Comparison of ENCODE assay signal across 19 cellular contexts in the genomic region with DNA sequence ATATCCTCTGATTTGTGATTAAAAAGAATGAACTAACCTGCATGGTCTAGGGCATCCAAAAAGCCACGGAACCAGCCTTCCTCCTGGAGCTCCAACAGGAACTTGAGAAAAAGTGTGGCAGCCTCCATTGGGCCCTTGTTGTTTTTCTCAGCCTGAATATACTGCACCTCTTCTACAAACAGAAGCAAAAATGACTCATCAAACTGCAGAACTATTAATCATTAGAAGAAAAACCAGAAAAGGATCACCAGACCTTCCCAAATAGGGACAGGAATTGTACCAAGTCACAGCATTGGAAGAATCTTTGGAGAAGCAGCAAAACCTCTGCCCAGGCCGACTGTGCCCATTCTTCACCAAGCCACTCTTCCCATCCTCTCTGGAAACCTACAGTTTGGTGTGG. TPM values are rescaled to one million over a fixed set of nuclear protein-coding genes. Genes with fewer than 3 reads are reported as not detected.
DNase-seq lines count a peak whose midpoint lies in the region; ATAC-seq, FAIRE-seq and TF ChIP-seq lines count a peak whose summit lies in the region.
"Had no signal": no experiment of that assay in that cellular context is flagged by ENCODE, and none has a peak within 500 bp of the region (broad histone marks: within the 10 kb centered on the region; RNA-seq: fewer than 3 reads in every experiment).

No MANE protein-coding gene starts in this region.

- H3K27me3 Mint-ChIP-seq in astrocyte (ENCODE audit: low read depth, unreplicated experiment) (no peaks in the 10 kb centered on the region), GM23338 (ENCODE audit: insufficient read depth, low read depth, poor library complexity) (no peaks in the 10 kb centered on the region)
- H3K27me3 Mint-ChIP-seq: activated naive CD4-positive, alpha-beta T cell treated with anti-CD3 and anti-CD28 coated beads, Interleukin-2, amount 10 ng/mL, durations not matched to agents 7 days and 5 days; natural killer cell treated with Interleukin-12 subunit alpha and Interleukin-12 subunit beta and Interleukin-15 and Interleukin-18, amount 100 ng/mL, for 72 hours had no signal

- TF ChIP-seq CTCF in SK-N-SH (IDR thresholded peaks at IDR 0.05) (no peak), astrocyte (IDR thresholded peaks at IDR 0.05; ENCODE audit: insufficient read depth, low read depth, low read length) (no peak), foreskin fibroblast (IDR thresholded peaks at IDR 0.05; ENCODE audit: low read depth, low read length) (no peak), GM23338 (conservative IDR thresholded peaks at IDR 0.05; ENCODE audit: low read depth in 2 of 2) (no peak)

- H3F3A ChIP-seq in SK-N-SH (replicated peaks; ENCODE audit: insufficient read depth) (peaks cover 7% of the 10 kb centered on the region), GM23338 (replicated peaks; ENCODE audit: low read depth) (no peaks in the 10 kb centered on the region)

- no peak for TF ChIP-seq RAD21 in SK-N-SH (IDR thresholded peaks at IDR 0.05; ENCODE audit: low read length)

- H3K9me3 Mint-ChIP-seq in astrocyte (ENCODE audit: unreplicated experiment) (no peaks in the 10 kb centered on the region), GM23338 (0 out of 3 replicates have a peak, but pooled peaks cover 2% of the 10 kb centered on the region)
- H3K9me3 Mint-ChIP-seq: activated naive CD4-positive, alpha-beta T cell treated with anti-CD3 and anti-CD28 coated beads, Interleukin-2, amount 10 ng/mL, durations not matched to agents 7 days and 5 days; natural killer cell treated with Interleukin-12 subunit alpha and Interleukin-12 subunit beta and Interleukin-15 and Interleukin-18, amount 100 ng/mL, for 72 hours had no signal

- H3K27me3 ChIP-seq in SK-N-SH (ENCODE audit: insufficient read depth): no peaks in the 10 kb centered on the region
- no peaks in the 10 kb centered on the region for H3K27me3 ChIP-seq in astrocyte (ENCODE audit: insufficient read depth, low read length)
- H3K27me3 ChIP-seq in SJCRH30: no peaks in the 10 kb centered on the region
- no peaks in the 10 kb centered on the region for H3K27me3 ChIP-seq in GM23338 (ENCODE audit: insufficient read depth)
- H3K27me3 ChIP-seq: cardiac muscle cell had no signal

- H3K4me3 ChIP-seq in SK-N-SH (ENCODE audit: low read depth in 2 of 2, low read length in 1 of 2): no peak overlapping the region
- no peak overlapping the region for H3K4me3 ChIP-seq in astrocyte (ENCODE audit: insufficient read depth, low read depth, low read length)
- H3K4me3 ChIP-seq in foreskin fibroblast (ENCODE audit: low read depth in 1 of 2, low read length in 2 of 2): no peak overlapping the region
- H3K4me3 ChIP-seq in SJCRH30: no peak overlapping the region
- H3K4me3 ChIP-seq in GM23338: no peak overlapping the region
- H3K4me3 ChIP-seq: cardiac muscle cell, K562 had no signal

- CTCF ChIA-PET in SK-N-SH (lab: Yijun Ruan, JAX): interaction anchor here (0.5 kb wide), 1 partner anchor 56 kb away, joined by 3 read pairs; no protein-coding TSS in a partner anchor

- H2AFZ ChIP-seq in SK-N-SH (ENCODE audit: low read depth) (no peak overlapping the region), astrocyte (ENCODE audit: low read depth, low read length) (peak overlapping the region; percentile 0), GM23338 (no peak overlapping the region)

- H3K79me2 ChIP-seq in SK-N-SH (ENCODE audit: insufficient read depth) (no peaks in the 10 kb centered on the region), astrocyte (ENCODE audit: insufficient read depth, low read length) (no peaks in the 10 kb centered on the region), GM23338 (replicated peaks; ENCODE audit: insufficient read depth) (no peaks in the 10 kb centered on the region)

- no peak overlapping the region for H3K9ac ChIP-seq in SK-N-SH
- H3K9ac ChIP-seq in astrocyte (ENCODE audit: low read length): no peak overlapping the region

- 75% methylated on average over 2 of the region's 2 CpGs for WGBS in SK-N-SH (ENCODE audit: low lambda C conversion rate)

- H4K20me1 ChIP-seq in SK-N-SH (ENCODE audit: insufficient read depth): no peaks in the 10 kb centered on the region
- no peaks in the 10 kb centered on the region for H4K20me1 ChIP-seq in astrocyte (ENCODE audit: insufficient read depth, low read length)
- no peaks in the 10 kb centered on the region; the same call in 1 of the 2 replicates for H4K20me1 ChIP-seq in GM23338 (replicated peaks; ENCODE audit: insufficient read depth)

- no peak for TF ChIP-seq EP300 in SK-N-SH (IDR thresholded peaks at IDR 0.05; ENCODE audit: borderline replicate concordance in 1 of 2, low read depth in 1 of 2, low read length in 1 of 2)

- no peaks in the 10 kb centered on the region for H3K9me2 ChIP-seq in SK-N-SH
- H3K9me2 ChIP-seq in GM23338 (ENCODE audit: insufficient read depth): no peaks in the 10 kb centered on the region

- peak overlapping the region; percentile 6 for H3K4me3 Mint-ChIP-seq in astrocyte (ENCODE audit: unreplicated experiment)
- no peak overlapping the region for H3K4me3 Mint-ChIP-seq in GM23338
- H3K4me3 Mint-ChIP-seq: activated naive CD4-positive, alpha-beta T cell treated with anti-CD3 and anti-CD28 coated beads, Interleukin-2, amount 10 ng/mL, durations not matched to agents 7 days and 5 days; natural killer cell treated with Interleukin-12 subunit alpha and Interleukin-12 subunit beta and Interleukin-15 and Interleukin-18, amount 100 ng/mL, for 72 hours; WTC11 had no signal

- H3K4me2 ChIP-seq in SK-N-SH (no peak overlapping the region), astrocyte (ENCODE audit: low read length) (peak overlapping the region; percentile 46), GM23338 (no peak overlapping the region)

- H3K36me3 ChIP-seq in SK-N-SH (replicated peaks in 1 of 2; ENCODE audit: control insufficient read depth in 1 of 2, insufficient read depth in 2 of 2, low read length in 1 of 2) (peaks cover 0 to 19% of the 10 kb centered on the region in 2 experiments), astrocyte (ENCODE audit: insufficient read depth, low read length) (peaks cover 3% of the 10 kb centered on the region), SJCRH30 (no peaks in the 10 kb centered on the region), GM23338 (ENCODE audit: insufficient read depth) (peaks cover 9% of the 10 kb centered on the region; the same call in 1 of the 2 replicates)
- H3K36me3 ChIP-seq: cardiac muscle cell had no signal

- H3K4me1 Mint-ChIP-seq in astrocyte (ENCODE audit: low read depth, unreplicated experiment): peaks cover 47% of the 10 kb centered on the region
- H3K4me1 Mint-ChIP-seq in GM23338: peaks cover 9% of the 10 kb centered on the region; the same call in 2 of the 3 replicates
- H3K4me1 Mint-ChIP-seq: activated naive CD4-positive, alpha-beta T cell treated with anti-CD3 and anti-CD28 coated beads, Interleukin-2, amount 10 ng/mL, durations not matched to agents 7 days and 5 days had no signal

- H3K4me1 ChIP-seq in SK-N-SH (ENCODE audit: control insufficient read depth in 1 of 2, insufficient read depth in 2 of 2, low read depth in 1 of 2, low read length in 1 of 2) (0 out of 4 replicates have a peak, but pooled peaks cover 0 to 3% of the 10 kb centered on the region in 2 experiments), astrocyte (ENCODE audit: insufficient read depth, low read length) (no peaks in the 10 kb centered on the region), SJCRH30 (no peaks in the 10 kb centered on the region), GM23338 (ENCODE audit: insufficient read depth) (peaks cover 7% of the 10 kb centered on the region; the same call in 1 of the 2 replicates)
- H3K4me1 ChIP-seq: Caco-2 had no signal

- POLR2A ChIA-PET in SK-N-SH (lab: Yijun Ruan, JAX): no interaction called here

- ATAC-seq in SK-N-SH treated with all-trans-retinoic acid at 6 μM for 48 hours: no peak
- no peak for ATAC-seq in GM23338
- ATAC-seq: K562; natural killer cell treated with Interleukin-12 subunit alpha and Interleukin-12 subunit beta and Interleukin-15 and Interleukin-18, amount 100 ng/mL, for 72 hours; Panc1; WTC11 had no signal

- H3K9me3 ChIP-seq in SK-N-SH (no peaks in the 10 kb centered on the region), astrocyte (ENCODE audit: insufficient read depth, low read depth, low read length) (no peaks in the 10 kb centered on the region), SJCRH30 (replicated peaks) (no peaks in the 10 kb centered on the region)
- H3K9me3 ChIP-seq: Caco-2 had no signal

- no peak for DNase-seq in SK-N-SH
- peak; percentile 53 for DNase-seq in astrocyte (ENCODE audit: low read depth)
- DNase-seq in foreskin fibroblast: peak; percentile 11 to 44
- peak; percentile 35 for DNase-seq in urothelium cell line (ENCODE audit: low spot score)
- no peak for DNase-seq in cerebellum (ENCODE audit: low spot score)
- no peak for DNase-seq in SJCRH30
- DNase-seq in GM23338 (ENCODE audit: low spot score): no peak
- DNase-seq: activated naive CD4-positive, alpha-beta T cell treated with anti-CD3 and anti-CD28 coated beads, Interleukin-2, amount 10 ng/mL, durations not matched to agents 7 days and 5 days; Caco-2; NCI-H146; NCI-H510A treated with DMSO at 0.1 percent for 48 hours; stimulated activated CD4-positive, alpha-beta T cell treated with anti-CD3 and anti-CD28 coated beads, Interleukin-4, amount 100 ng/mL, for 4 hours had no signal

- H3K27ac ChIP-seq in SK-N-SH (ENCODE audit: low read depth in 2 of 2, low read length in 1 of 2) (no peak overlapping the region), astrocyte (ENCODE audit: low read depth, low read length) (peak overlapping the region; percentile 29), SJCRH30 (no peak overlapping the region), GM23338 (ENCODE audit: low read depth) (no peak overlapping the region)
- H3K27ac ChIP-seq: cardiac muscle cell had no signal

- no peak for FAIRE-seq in astrocyte (lab: Jason Lieb, UNC)
- FAIRE-seq in urothelium cell line (lab: Jason Lieb, UNC): no peak
- FAIRE-seq: A204.1, K562 had no signal

- peak overlapping the region; percentile 73 for H3K27ac Mint-ChIP-seq in astrocyte (ENCODE audit: unreplicated experiment)
- H3K27ac Mint-ChIP-seq in GM23338: no peak overlapping the region
- H3K27ac Mint-ChIP-seq: activated naive CD4-positive, alpha-beta T cell treated with anti-CD3 and anti-CD28 coated beads, Interleukin-2, amount 10 ng/mL, durations not matched to agents 7 days and 5 days; natural killer cell treated with Interleukin-12 subunit alpha and Interleukin-12 subunit beta and Interleukin-15 and Interleukin-18, amount 100 ng/mL, for 72 hours; WTC11 had no signal

- H3K36me3 Mint-ChIP-seq in astrocyte (ENCODE audit: low read depth, unreplicated experiment): peaks cover 41% of the 10 kb centered on the region
- peaks cover 32% of the 10 kb centered on the region for H3K36me3 Mint-ChIP-seq in GM23338 (ENCODE audit: low read depth)
- H3K36me3 Mint-ChIP-seq: natural killer cell treated with Interleukin-12 subunit alpha and Interleukin-12 subunit beta and Interleukin-15 and Interleukin-18, amount 100 ng/mL, for 72 hours had no signal

RNA-seq across cellular contexts. Expression of gene RIGI, which starts 25.2 kb away (rescaled TPM):
- polyA plus RNA-seq in SK-N-SH (2012; rRNA removed): 1.5 and 2.5 TPM in 2 replicates
- 2.2 and 2.5 TPM in 2 replicates for polyA plus RNA-seq in SK-N-SH (2012; cell fraction: cytosol; rRNA removed)
- 1.9 and 3.9 TPM in 2 replicates for polyA plus RNA-seq in SK-N-SH (2012; cell fraction: nucleus; rRNA removed)
- total RNA-seq in astrocyte: 164 and 187 TPM in 2 replicates
- total RNA-seq in cerebellum: 7.4 TPM
- total RNA-seq in SJCRH30 (2014; rRNA removed; shearing (Covaris generic)): 4.2 and 4.4 TPM in 2 replicates
- 12.9 and 14.2 TPM in 2 replicates for total RNA-seq in GM23338 (2014; rRNA removed; shearing (Covaris generic))
- 10.9 and 14.7 TPM in 2 replicates for polyA plus RNA-seq in GM23338 (2016; fragmentation: Nextera tagmentation; extraction: Ambion mirVana)

RNA-seq across cellular contexts. Expression of gene SMIM27, which starts 51.4 kb away (rescaled TPM):
- polyA plus RNA-seq in SK-N-SH (2012; rRNA removed) (5.9 and 6.0 TPM in 2 replicates), GM23338 (2016; fragmentation: Nextera tagmentation; extraction: Ambion mirVana) (106 and 116 TPM in 2 replicates)
- 6.4 and 6.8 TPM in 2 replicates for polyA plus RNA-seq in SK-N-SH (2012; cell fraction: cytosol; rRNA removed)
- 3.0 and 3.2 TPM in 2 replicates for polyA plus RNA-seq in SK-N-SH (2012; cell fraction: nucleus; rRNA removed)
- total RNA-seq in astrocyte (9.4 and 15.0 TPM in 2 replicates), cerebellum (2.8 TPM)
- total RNA-seq in SJCRH30 (2014; rRNA removed; shearing (Covaris generic)): 2.2 and 3.1 TPM in 2 replicates
- 0.39 and 3.4 TPM in 2 replicates for total RNA-seq in GM23338 (2014; rRNA removed; shearing (Covaris generic))

RNA-seq across cellular contexts. Expression of gene TOPORS, which starts 51.6 kb away (rescaled TPM):
- polyA plus RNA-seq in SK-N-SH (2012; rRNA removed) (4.9 and 6.1 TPM in 2 replicates), GM23338 (2016; fragmentation: Nextera tagmentation; extraction: Ambion mirVana) (26.5 and 31.8 TPM in 2 replicates)
- polyA plus RNA-seq in SK-N-SH (2012; cell fraction: cytosol; rRNA removed): 8.2 and 9.0 TPM in 2 replicates
- 2.6 and 7.6 TPM in 2 replicates for polyA plus RNA-seq in SK-N-SH (2012; cell fraction: nucleus; rRNA removed)
- total RNA-seq in astrocyte (19.7 and 20.4 TPM in 2 replicates), cerebellum (28.0 TPM)
- 29.1 and 32.1 TPM in 2 replicates for total RNA-seq in SJCRH30 (2014; rRNA removed; shearing (Covaris generic))
- 35.9 and 43.3 TPM in 2 replicates for total RNA-seq in GM23338 (2014; rRNA removed; shearing (Covaris generic))

Comparison
In these comparisons a context has a peak if more than half of its experiments do, and no peak if none do; other contexts are left out.
1. DNase-seq: peak in astrocyte (single experiment), foreskin fibroblast (2 of 2) and urothelium cell line (single experiment); none in SK-N-SH (single experiment), cerebellum (single experiment), SJCRH30 (0 of 2) and GM23338 (single experiment).
2. RNA of gene RIGI, which starts 25.2 kb away (total RNA-seq): 164 to 187 TPM in astrocyte; 12.9 to 14.2 TPM in GM23338, 7.4 TPM in cerebellum (single experiment) and 4.2 to 4.4 TPM in SJCRH30; every median in the first group is over 10 times any median in the second.